32 cellular contexts compared by ENCODE assay signal in the genomic region with DNA sequence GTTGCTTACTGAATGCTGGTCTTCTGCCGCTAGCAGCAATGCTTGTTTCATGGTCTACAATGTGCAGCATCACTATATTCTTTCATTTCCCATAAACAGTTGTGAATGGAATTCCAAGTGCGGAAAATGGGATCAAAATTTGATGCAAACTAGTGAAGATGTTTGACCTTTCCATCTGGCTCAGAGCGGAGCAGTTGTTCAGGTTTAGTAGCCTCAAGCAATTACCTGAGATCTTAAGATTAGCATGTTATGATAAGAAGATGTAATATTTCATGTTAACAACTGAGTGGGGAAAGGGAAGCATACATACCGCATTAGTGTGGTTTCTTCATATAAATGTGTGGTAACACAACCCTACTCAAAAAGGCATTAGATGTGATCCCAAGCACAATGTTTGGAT.
"Had no signal": no experiment of that assay in that cellular context is flagged by ENCODE, and none has a peak within 500 bp of the region (broad histone marks: within the 10 kb centered on the region; RNA-seq: fewer than 3 reads in every experiment).

No MANE protein-coding gene starts in this region.

- DNase-seq: activated effector memory CD4-positive, alpha-beta T cell treated with anti-CD3 and anti-CD28 coated beads, Interleukin-2, amount 50 U/mL, for 16 hours; activated effector memory CD4-positive, alpha-beta T cell treated with Interleukin-2 at 50 U/mL for 16 hours; activated gamma-delta T cell; activated gamma-delta T cell treated with Interleukin-2 at 50 U/mL for 16 hours; activated naive CD4-positive, alpha-beta T cell; activated naive CD4-positive, alpha-beta T cell treated with anti-CD3 and anti-CD28 coated beads for 36 hours; activated naive CD4-positive, alpha-beta T cell treated with anti-CD3 and anti-CD28 coated beads, Interleukin-2, amount 10 ng/mL, durations not matched to agents 7 days and 5 days; activated naive CD4-positive, alpha-beta T cell treated with anti-CD3 and anti-CD28 coated beads, Interleukin-2, amount 50 U/mL, for 16 hours; activated naive CD4-positive, alpha-beta T cell treated with Interleukin-2 at 50 U/mL for 16 hours; activated naive CD8-positive, alpha-beta T cell treated with anti-CD3 and anti-CD28 coated beads for 36 hours; activated naive CD8-positive, alpha-beta T cell treated with anti-CD3 and anti-CD28 coated beads, Interleukin-2, amount 10 ng/mL, durations not matched to agents 7 days and 5 days; activated naive CD8-positive, alpha-beta T cell treated with anti-CD3 and anti-CD28 coated beads, Interleukin-2, amount 50 U/mL, for 24 hours; activated T-cell treated with anti-CD3 and anti-CD28 coated beads, Interleukin-2, amount 50 U/mL, for 1 hour; activated T-cell treated with anti-CD3 and anti-CD28 coated beads, Interleukin-2, amount 50 U/mL, for 24 hours; activated T-cell treated with anti-CD3 and anti-CD28 coated beads, Interleukin-2, amount 50 U/mL, for 4 hours; activated T-cell treated with anti-CD3 and anti-CD28 coated beads, Interleukin-2, amount 50 U/mL, for 48 hours; activated T-cell treated with anti-CD3 and anti-CD28 coated beads, Interleukin-2, amount 50 U/mL, for 72 hours; adrenal gland; amniotic stem cell; amygdala; anterior cingulate cortex; aorta; body of pancreas; brain microvascular endothelial cell; caudate nucleus; central memory CD4-positive, alpha-beta T cell; cerebellar nuclear complex had no signal

- H3K36me3 ChIP-seq: adrenal gland, ascending aorta, brain microvascular endothelial cell, breast epithelium, cardiac muscle cell had no signal

- H3K9me3 ChIP-seq: adrenal gland, ascending aorta, body of pancreas, breast epithelium had no signal

- H3K27ac ChIP-seq: adrenal gland, ascending aorta, body of pancreas, brain microvascular endothelial cell, breast epithelium, cardiac muscle cell had no signal

- H3K27me3 ChIP-seq: adrenal gland, ascending aorta, body of pancreas, brain microvascular endothelial cell, breast epithelium had no signal

- ATAC-seq: activated naive CD4-positive, alpha-beta T cell treated with anti-CD3 and anti-CD28 coated beads, Interleukin-2, amount 50 U/mL, for 72 hours; activated naive CD8-positive, alpha-beta T cell treated with anti-CD3 and anti-CD28 coated beads, Interleukin-2, amount 50 U/mL, for 24 hours; activated T-cell treated with anti-CD3 and anti-CD28 coated beads, Interleukin-2, amount 50 U/mL, for 4 hours; activated T-cell treated with anti-CD3 and anti-CD28 coated beads, Interleukin-2, amount 50 U/mL, for 72 hours; activated T-helper 17 cell treated with anti-CD3 and anti-CD28 coated beads, Interleukin-2, amount 50 U/mL, for 72 hours; body of pancreas had no signal

- H3K4me3 ChIP-seq: adrenal gland, ascending aorta, body of pancreas, breast epithelium, cardiac muscle cell had no signal

- H3K4me1 ChIP-seq: adrenal gland, ascending aorta, body of pancreas, breast epithelium had no signal
